In genomic region chr11:123076484-123076883, GRCh38 we compare ENCODE assay signal across 22 cellular contexts.
"Had no signal": no experiment of that assay in that cellular context is flagged by ENCODE, and none has a peak within 500 bp of the region (broad histone marks: within the 10 kb centered on the region; RNA-seq: fewer than 3 reads in every experiment).

No MANE protein-coding gene starts in this region.

- H3K36me3 Mint-ChIP-seq: natural killer cell had no signal

- ATAC-seq: left ventricle myocardium superior; lower lobe of right lung; natural killer cell; pancreas; right lobe of liver; stimulated activated naive B cell treated with anti-CD40 and anti-IgM and Interleukin-4, amounts not matched to agents 10 μg/mL and 1 μg/mL and 100 μg/mL, for 72 hours had no signal

- H3K9me3 ChIP-seq: lower lobe of right lung, pancreas, right lobe of liver, thoracic aorta, tibial nerve, upper lobe of left lung, uterus had no signal

- H3K4me3 ChIP-seq: dorsolateral prefrontal cortex, lower lobe of right lung, pancreas, right lobe of liver, thoracic aorta, tibial nerve, upper lobe of left lung, uterus had no signal

- DNase-seq: dorsolateral prefrontal cortex; effector CD4-positive, alpha-beta T cell; hypothalamus; immature natural killer cell; islet precursor cell; kidney glomerular epithelial cell; left ventricle myocardium superior; lower lobe of right lung; natural killer cell; occipital lobe; pancreas; retina; right lobe of liver; small intestine; stimulated activated CD4-positive, alpha-beta T cell treated with anti-CD3 and anti-CD28 coated beads, Interleukin-15, amount 100 ng/mL, for 24 hours; stimulated activated CD4-positive, alpha-beta T cell treated with anti-CD3 and anti-CD28 coated beads, Interleukin-2, amount 100 ng/mL, for 48 hours; stimulated activated naive B cell treated with anti-CD40 and anti-IgM and Interleukin-4, amounts not matched to agents 10 μg/mL and 1 μg/mL and 100 μg/mL, for 72 hours; upper lobe of left lung; uterus had no signal

- H3K4me3 Mint-ChIP-seq: immature natural killer cell; natural killer cell; stimulated activated naive B cell treated with anti-CD40 and anti-IgM and Interleukin-4, amounts not matched to agents 10 μg/mL and 1 μg/mL and 100 μg/mL, for 72 hours; stimulated activated naive CD8-positive, alpha-beta T cell treated with anti-CD3 and anti-CD28 coated beads, Interleukin-15, Interleukin-2, amounts not matched to agents 100 ng/mL and 50 ng/mL, for 24 hours had no signal

- H3K36me3 ChIP-seq: lower lobe of right lung, pancreas, right lobe of liver, uterus had no signal

- H3K9me3 Mint-ChIP-seq: immature natural killer cell; natural killer cell; stimulated activated naive B cell treated with anti-CD40 and anti-IgM and Interleukin-4, amounts not matched to agents 10 μg/mL and 1 μg/mL and 100 μg/mL, for 72 hours; stimulated activated naive CD8-positive, alpha-beta T cell treated with anti-CD3 and anti-CD28 coated beads, Interleukin-15, Interleukin-2, amounts not matched to agents 100 ng/mL and 50 ng/mL, for 24 hours had no signal

- H3K27ac ChIP-seq: dorsolateral prefrontal cortex, lower lobe of right lung, pancreas, right lobe of liver, thoracic aorta, tibial nerve, upper lobe of left lung, uterus had no signal

- H3K27me3 Mint-ChIP-seq: stimulated activated naive B cell treated with anti-CD40 and anti-IgM and Interleukin-4, amounts not matched to agents 10 μg/mL and 1 μg/mL and 100 μg/mL, for 72 hours; stimulated activated naive CD8-positive, alpha-beta T cell treated with anti-CD3 and anti-CD28 coated beads, Interleukin-15, Interleukin-2, amounts not matched to agents 100 ng/mL and 50 ng/mL, for 24 hours had no signal

- H3K27ac Mint-ChIP-seq: immature natural killer cell; natural killer cell; stimulated activated naive B cell treated with anti-CD40 and anti-IgM and Interleukin-4, amounts not matched to agents 10 μg/mL and 1 μg/mL and 100 μg/mL, for 72 hours; stimulated activated naive CD8-positive, alpha-beta T cell treated with anti-CD3 and anti-CD28 coated beads, Interleukin-15, Interleukin-2, amounts not matched to agents 100 ng/mL and 50 ng/mL, for 24 hours had no signal

- H3K4me1 Mint-ChIP-seq: natural killer cell had no signal

- H3K27me3 ChIP-seq: dorsolateral prefrontal cortex, pancreas, right lobe of liver, tibial nerve, upper lobe of left lung, uterus had no signal

- H3K4me1 ChIP-seq: lower lobe of right lung, right lobe of liver, uterus had no signal
